In the genomic region with DNA sequence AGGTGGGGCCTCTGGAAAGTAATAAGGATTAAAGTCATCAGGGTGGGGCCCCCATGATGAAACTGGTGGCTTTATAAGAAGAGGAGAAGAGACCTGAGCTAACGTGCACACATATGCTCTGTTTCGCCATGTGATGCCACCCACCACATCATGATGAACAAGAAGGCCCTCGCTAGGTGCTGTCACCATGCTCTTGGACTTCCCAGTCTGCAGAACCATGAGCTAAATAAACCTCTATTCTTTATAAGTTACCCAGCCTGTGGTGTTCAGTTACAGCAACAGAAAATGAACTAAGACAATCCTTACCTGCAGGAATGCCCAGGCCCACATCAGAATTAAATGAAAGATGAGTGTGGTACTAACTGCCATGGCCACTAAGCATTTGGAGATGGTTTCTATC, we compare ENCODE assay signal across 22 cellular contexts.
"Had no signal": no experiment of that assay in that cellular context is flagged by ENCODE, and none has a peak within 500 bp of the region (broad histone marks: within the 10 kb centered on the region; RNA-seq: fewer than 3 reads in every experiment).

No MANE protein-coding gene starts in this region.

- DNase-seq: colonic mucosa; effector CD8-positive, alpha-beta T cell; endodermal cell; esophagus squamous epithelium; foreskin melanocyte; lower lobe of right lung; nephron progenitor cell; nucleus accumbens; posterior cingulate gyrus; psoas muscle; stimulated activated CD4-positive, alpha-beta T cell treated with anti-CD3 and anti-CD28 coated beads, Interleukin-4, amount 100 ng/mL, for 4 hours; stimulated activated naive CD8-positive, alpha-beta T cell treated with anti-CD3 and anti-CD28 coated beads, Interleukin-15, Interleukin-2, amounts not matched to agents 100 U/mL and 50 U/mL, for 24 hours; upper lobe of left lung had no signal

- H3K27ac ChIP-seq: colonic mucosa, esophagus squamous epithelium, hepatocyte, left lung, lower lobe of right lung, psoas muscle, tibial nerve, upper lobe of left lung had no signal

- H3K36me3 Mint-ChIP-seq: naive thymus-derived CD8-positive, alpha-beta T cell; stimulated activated memory B cell treated with anti-CD40 and anti-IgM and Interleukin-4, amounts not matched to agents 10 μg/mL and 1 μg/mL and 100 μg/mL, for 72 hours had no signal

- H3K4me3 Mint-ChIP-seq: central memory CD8-positive, alpha-beta T cell; dendritic cell treated with granulocyte-macrophage colony-stimulating factor and Interleukin-4, amounts not matched to agents 40 ng/mL and 50 ng/mL, for 4 days; endodermal cell; naive thymus-derived CD8-positive, alpha-beta T cell; nephron progenitor cell; stimulated activated memory B cell treated with anti-CD40 and anti-IgM and Interleukin-4, amounts not matched to agents 10 μg/mL and 1 μg/mL and 100 μg/mL, for 72 hours had no signal

- H3K4me1 ChIP-seq: colonic mucosa, psoas muscle had no signal

- H3K4me1 Mint-ChIP-seq: naive thymus-derived CD8-positive, alpha-beta T cell; stimulated activated memory B cell treated with anti-CD40 and anti-IgM and Interleukin-4, amounts not matched to agents 10 μg/mL and 1 μg/mL and 100 μg/mL, for 72 hours had no signal

- H3K9me3 ChIP-seq: colonic mucosa, esophagus squamous epithelium, left lung, lower lobe of right lung, psoas muscle, thoracic aorta, upper lobe of left lung had no signal

- H3K9me3 Mint-ChIP-seq: central memory CD8-positive, alpha-beta T cell; dendritic cell treated with granulocyte-macrophage colony-stimulating factor and Interleukin-4, amounts not matched to agents 40 ng/mL and 50 ng/mL, for 4 days had no signal

- ATAC-seq: left lung; lower lobe of right lung; naive thymus-derived CD8-positive, alpha-beta T cell; psoas muscle; sciatic nerve; stimulated activated memory B cell treated with anti-CD40 and anti-IgM and Interleukin-4, amounts not matched to agents 10 μg/mL and 1 μg/mL and 100 μg/mL, for 72 hours; stimulated activated naive CD8-positive, alpha-beta T cell treated with anti-CD3 and anti-CD28 coated beads, Interleukin-15, Interleukin-2, amounts not matched to agents 100 U/mL and 50 U/mL, for 24 hours had no signal

- H3K36me3 ChIP-seq: colonic mucosa, esophagus squamous epithelium, left lung, lower lobe of right lung, thoracic aorta, tibial nerve, upper lobe of left lung had no signal

- H3K27me3 ChIP-seq: colonic mucosa, esophagus squamous epithelium, hepatocyte, left lung, tibial nerve, upper lobe of left lung had no signal

- H3K4me3 ChIP-seq: colonic mucosa, esophagus squamous epithelium, hepatocyte, left lung, lower lobe of right lung, psoas muscle, thoracic aorta, tibial nerve, upper lobe of left lung had no signal

- H3K27ac Mint-ChIP-seq: dendritic cell treated with granulocyte-macrophage colony-stimulating factor and Interleukin-4, amounts not matched to agents 40 ng/mL and 50 ng/mL, for 4 days; endodermal cell; naive thymus-derived CD8-positive, alpha-beta T cell; nephron progenitor cell; stimulated activated memory B cell treated with anti-CD40 and anti-IgM and Interleukin-4, amounts not matched to agents 10 μg/mL and 1 μg/mL and 100 μg/mL, for 72 hours had no signal
